1 cellular context compared by ENCODE assay signal in the genomic region with DNA sequence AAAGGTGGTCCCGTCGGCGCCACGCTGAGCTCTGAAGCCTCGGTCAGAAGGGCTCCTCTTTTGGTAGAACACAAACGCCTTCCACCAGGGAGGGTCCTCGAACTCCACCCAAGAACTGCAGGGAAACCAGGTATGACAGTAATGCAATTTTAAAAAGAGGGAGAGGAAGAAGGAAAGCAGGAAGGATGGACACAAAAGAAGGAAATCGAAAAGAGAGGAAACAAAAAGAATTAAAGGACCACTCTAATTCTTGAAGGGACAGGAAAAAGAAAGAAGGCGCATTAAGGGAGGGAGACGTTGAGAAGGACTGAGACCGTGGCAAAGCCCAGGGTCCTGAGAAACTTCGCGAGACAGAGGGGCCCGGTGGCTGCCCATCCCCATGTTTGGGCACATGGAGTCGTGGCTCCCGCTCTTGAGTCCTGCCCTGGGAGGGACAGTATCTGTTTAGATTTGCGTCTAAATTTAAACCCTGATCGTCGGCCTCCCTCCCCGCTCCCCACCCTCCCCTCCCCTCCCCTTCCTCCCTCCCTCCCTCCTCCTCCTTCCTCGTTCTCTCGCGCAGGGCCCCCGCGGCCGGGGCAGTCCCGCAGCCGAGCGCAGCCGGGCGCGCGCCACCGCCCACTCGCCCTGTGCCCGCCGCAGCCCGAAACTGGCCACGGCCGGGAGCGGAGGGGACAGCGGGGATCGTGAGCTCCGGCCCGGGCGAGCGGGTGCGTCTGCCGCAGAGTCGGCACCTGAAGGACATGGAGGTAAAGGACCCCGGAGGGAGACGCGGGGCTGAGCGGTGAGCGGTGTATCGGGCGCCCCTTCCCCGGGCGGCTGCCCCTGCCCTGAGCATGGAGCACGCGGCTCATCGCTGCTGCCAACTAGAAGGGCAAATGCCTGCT.
TF ChIP-seq lines count a peak whose summit lies in the region.

A gene with protein sequence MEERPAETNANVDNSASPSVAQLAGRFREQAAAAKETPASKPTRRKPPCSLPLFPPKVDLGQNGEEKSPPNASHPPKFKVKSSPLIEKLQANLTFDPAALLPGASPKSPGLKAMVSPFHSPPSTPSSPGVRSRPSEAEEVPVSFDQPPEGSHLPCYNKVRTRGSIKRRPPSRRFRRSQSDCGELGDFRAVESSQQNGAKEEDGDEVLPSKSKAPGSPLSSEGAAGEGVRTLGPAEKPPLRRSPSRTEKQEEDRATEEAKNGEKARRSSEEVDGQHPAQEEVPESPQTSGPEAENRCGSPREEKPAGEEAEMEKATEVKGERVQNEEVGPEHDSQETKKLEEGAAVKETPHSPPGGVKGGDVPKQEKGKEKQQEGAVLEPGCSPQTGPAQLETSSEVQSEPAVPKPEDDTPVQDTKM (plus strand): TSS at position 552 of the 887 bp plus-strand sequence. CDS start 192 bp downstream, at position 744.

TF ChIP-seq in SK-N-SH treated with all-trans-retinoic acid at 6 μM for 48 hours, 23 proteins besides CTCF, POLR2A, EP300 and RAD21 (continued from another document):
- TF ChIP-seq ZNF565 (CRISPR knock-in tag; conservative IDR thresholded peaks at IDR 0.05; ENCODE audit: low read depth) (no peak), ZFP3 (CRISPR knock-in tag; IDR thresholded peaks at IDR 0.05) (no peak), ZC3H10 (CRISPR knock-in tag; IDR thresholded peaks at IDR 0.05) (no peak), GLIS3 (CRISPR knock-in tag; IDR thresholded peaks at IDR 0.05) (no peak), ZNF8 (CRISPR knock-in tag; IDR thresholded peaks at IDR 0.05) (no peak), ZNF70 (CRISPR knock-in tag; IDR thresholded peaks at IDR 0.05) (no peak), BACH2 (CRISPR knock-in tag; IDR thresholded peaks at IDR 0.05; ENCODE audit: borderline replicate concordance) (no peak), OSR1 (CRISPR knock-in tag; IDR thresholded peaks at IDR 0.05) (no peak), CSRNP3 (CRISPR knock-in tag; IDR thresholded peaks at IDR 0.05) (no peak), SNAI2 (CRISPR knock-in tag; IDR thresholded peaks at IDR 0.05) (no peak), PATZ1 (CRISPR knock-in tag; IDR thresholded peaks at IDR 0.05; ENCODE audit: borderline replicate concordance) (no peak)
